In the genomic region with DNA sequence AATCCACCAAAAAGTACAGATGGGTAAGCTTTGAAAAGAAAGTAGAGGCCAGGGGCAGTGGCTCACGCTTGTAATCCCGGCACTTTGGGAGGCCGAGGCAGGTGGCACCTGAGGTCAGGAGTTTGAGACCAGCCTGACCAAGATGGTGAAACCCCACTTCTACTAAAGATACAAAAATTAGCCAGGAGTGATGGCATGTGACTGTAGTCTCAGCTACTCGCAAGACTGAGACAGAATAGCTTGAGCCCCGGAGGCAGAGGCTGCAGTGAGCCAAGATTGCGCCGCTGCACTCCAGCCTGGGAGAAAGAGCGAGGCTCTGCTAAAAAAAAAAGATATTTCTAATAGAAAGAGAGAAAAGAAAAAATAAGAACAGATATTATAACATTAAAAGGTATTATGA, we compare ENCODE assay signal across 23 cellular contexts.
A peak's percentile ranks its signal among the peaks of the same experiment; 100 is the strongest.
DNase-seq lines count a peak whose midpoint lies in the region; ATAC-seq and TF ChIP-seq lines count a peak whose summit lies in the region.
"Had no signal": no experiment of that assay in that cellular context is flagged by ENCODE, and none has a peak within 500 bp of the region (broad histone marks: within the 10 kb centered on the region; RNA-seq: fewer than 3 reads in every experiment).

No MANE protein-coding gene starts in this region.

- no peak overlapping the region for H3K4ac ChIP-seq in neuronal stem cell (ENCODE audit: low read length)

- no peak overlapping the region for H3K9ac ChIP-seq in neuronal stem cell (ENCODE audit: low read depth, low read length, poor library complexity)
- H3K9ac ChIP-seq: BLaER1, SK-N-SH had no signal

- no peak overlapping the region for H3K18ac ChIP-seq in neuronal stem cell (ENCODE audit: low read length)

- H2BK12ac ChIP-seq in neuronal stem cell (ENCODE audit: low read length), result no peak overlapping the region

- WGBS in heart right ventricle, 2 donors, result 62 to 69% methylated on average over 8 of the region's 8 CpGs
- WGBS in neuronal stem cell (ENCODE audit: extremely low coverage in 2 of 2, insufficient read length in 2 of 2, insufficient replicate concordance in 1 of 2), 2 donors, result no CpG with 5 or more reads among the region's 8 CpGs
- 32 to 34% methylated on average over 8 of the region's 8 CpGs for WGBS in aorta, 2 donors

- peak overlapping the region; percentile 74 to 83 for H3K27ac ChIP-seq in ascending aorta
- peak overlapping the region in 5 of 10 donors; percentile 30 to 63 (median 45) for H3K27ac ChIP-seq in heart right ventricle
- H3K27ac ChIP-seq in neuronal stem cell (replicated peaks; ENCODE audit: low read length), result no peak overlapping the region
- H3K27ac ChIP-seq in aorta (ENCODE audit: low read depth in 1 of 2, low read length in 2 of 2), result peak overlapping the region; percentile 29 to 83
- H3K27ac ChIP-seq: BLaER1 had no signal

- no peak overlapping the region for H2BK15ac ChIP-seq in neuronal stem cell (ENCODE audit: low read length)

- no peak overlapping the region for H2AK5ac ChIP-seq in neuronal stem cell (ENCODE audit: low read depth, low read length)

- H4K91ac ChIP-seq in neuronal stem cell (ENCODE audit: low read depth, low read length, poor library complexity), result no peak overlapping the region

- H3K4me2 ChIP-seq in neuronal stem cell (ENCODE audit: insufficient read depth, low read length, poor library complexity, severe bottlenecking), result no peak overlapping the region
- H3K4me2 ChIP-seq: BLaER1, GM23338, SK-N-SH had no signal

- H2BK5ac ChIP-seq in neuronal stem cell (ENCODE audit: low read length), result no peak overlapping the region

- no peaks in the 10 kb centered on the region for H3K79me1 ChIP-seq in neuronal stem cell (ENCODE audit: low read depth, low read length)

- H3K4me3 ChIP-seq in ascending aorta (peak overlapping the region; percentile 4 to 55), heart right ventricle (peak overlapping the region in 1 of 10 donors; percentile 3), neuronal stem cell (ENCODE audit: low read length in 2 of 2) (no peak overlapping the region), aorta (ENCODE audit: low read length in 2 of 2) (peak overlapping the region; percentile 8 to 34)
- H3K4me3 ChIP-seq: BLaER1, GM23338, MG63 had no signal

- no peak overlapping the region for H2BK120ac ChIP-seq in neuronal stem cell (ENCODE audit: low read depth, low read length)

- H3K4me1 ChIP-seq in ascending aorta (peaks cover 0 to 17% of the 10 kb centered on the region in 2 donors), heart right ventricle (peaks cover 0 to 87% (median 28%) of the 10 kb centered on the region in 9 donors), neuronal stem cell (ENCODE audit: control insufficient read depth in 2 of 2, insufficient read depth in 1 of 2, low read depth in 1 of 2, low read length in 2 of 2) (no peaks in the 10 kb centered on the region), aorta (ENCODE audit: control insufficient read depth in 1 of 2, insufficient read depth in 2 of 2, low read length in 2 of 2) (peaks cover 0 to 3% of the 10 kb centered on the region in 2 donors)
- H3K4me1 ChIP-seq: BLaER1 had no signal

- TF ChIP-seq CTCF in ascending aorta (IDR thresholded peaks at IDR 0.05), result no peak
- no peak for TF ChIP-seq CTCF in heart right ventricle (IDR thresholded peaks at IDR 0.05)

- H2AFZ ChIP-seq in neuronal stem cell (ENCODE audit: low read length), result peak overlapping the region; percentile 3
- H2AFZ ChIP-seq: GM23338 had no signal

- H3K9me3 ChIP-seq in ascending aorta (no peaks in the 10 kb centered on the region), heart right ventricle (no peaks in the 10 kb centered on the region), neuronal stem cell (replicated peaks in 1 of 2; ENCODE audit: control insufficient read depth in 2 of 2, insufficient read depth in 1 of 2, low read depth in 1 of 2, low read length in 2 of 2) (no peaks in the 10 kb centered on the region), aorta (ENCODE audit: control insufficient read depth, low read length) (no peaks in the 10 kb centered on the region)
- H3K9me3 ChIP-seq: BLaER1, MG63, SK-N-SH had no signal

- no peak overlapping the region for H3K14ac ChIP-seq in neuronal stem cell (ENCODE audit: low read length)

- no peaks in the 10 kb centered on the region for H3K36me3 ChIP-seq in ascending aorta
- H3K36me3 ChIP-seq in heart right ventricle, result peaks cover 0 to 6% (median 0%) of the 10 kb centered on the region in 9 donors
- H3K36me3 ChIP-seq in neuronal stem cell (replicated peaks in 1 of 2; ENCODE audit: control insufficient read depth in 2 of 2, insufficient read depth in 2 of 2, low read length in 2 of 2), result no peaks in the 10 kb centered on the region
- H3K36me3 ChIP-seq in aorta (ENCODE audit: control insufficient read depth in 1 of 2, insufficient read depth in 2 of 2, low read length in 1 of 2), result no peaks in the 10 kb centered on the region
- H3K36me3 ChIP-seq: BLaER1, MG63 had no signal

- ATAC-seq in heart right ventricle (peak; percentile 25 to 76 (median 56)), aorta (ENCODE audit: low FRiP score) (peak; percentile 73), GM21825 (IDR thresholded peaks at IDR 0.05; ENCODE audit: unreplicated experiment) (no peak)
- ATAC-seq: GM23338 had no signal

- no peak overlapping the region for H4K8ac ChIP-seq in neuronal stem cell (ENCODE audit: low read depth, low read length)

- intact Hi-C loops in ascending aorta (cut with DNase I) (no loop called here), heart right ventricle (cut with DNase I) (no loop called here), aorta (cut with DNase I) (no loop called here)

- DNase-seq in ascending aorta (ENCODE audit: low spot score in 2 of 2) (peak in 1 of 2 donors; percentile 63), heart right ventricle (peak in 1 of 2 donors; percentile 11), neuronal stem cell (ENCODE audit: low spot score) (no peak), aorta (peak; percentile 47 to 68), HuH-7.5 (ENCODE audit: low spot score) (no peak), SIG-M5 treated with dmso at 0.1 percent for 504 hours (lab: John Stamatoyannopoulos, UW; ENCODE audit: unreplicated experiment) (no peak)
- DNase-seq: CD4-positive, CD25-positive, alpha-beta regulatory T cell; DMS53; H9; IMR-90; KG1; MG63; NCI-H1417; NCI-H1694; NCI-H2029 treated with DMSO at 0.1 percent for 48 hours; NCI-H446 treated with DMSO at 0.1 percent for 48 hours; NCI-H526; RPMI8226; SHP77 treated with DMSO at 0.1 percent for 48 hours; SK-N-SH had no signal

- H3K27me3 ChIP-seq in ascending aorta (no peaks in the 10 kb centered on the region), heart right ventricle (no peaks in the 10 kb centered on the region), neuronal stem cell (ENCODE audit: control insufficient read depth in 3 of 3, insufficient read depth in 3 of 3, low read depth in 1 of 3, low read length in 3 of 3) (no peaks in the 10 kb centered on the region), aorta (ENCODE audit: control insufficient read depth in 1 of 2, insufficient read depth in 2 of 2, low read length in 1 of 2) (no peaks in the 10 kb centered on the region)
- H3K27me3 ChIP-seq: BLaER1, MG63 had no signal

- no peak overlapping the region for H3K23ac ChIP-seq in neuronal stem cell (ENCODE audit: low read depth, low read length, poor library complexity)

Comparison
In these comparisons a context has a peak if more than half of its experiments do, and no peak if none do; other contexts are left out.
1. DNase-seq: peak in aorta (2 of 2); none in neuronal stem cell (single experiment), HuH-7.5 (single experiment) and SIG-M5 treated with dmso at 0.1 percent for 504 hours (single experiment).
2. H3K4me3 ChIP-seq: peak in ascending aorta (2 of 2) and aorta (2 of 2); none in neuronal stem cell (0 of 2).